Comparison of ENCODE assay signal across 17 cellular contexts in genomic region chr11:65185166-65185565, GRCh38. TPM values are rescaled to one million over a fixed set of nuclear protein-coding genes. Genes with fewer than 3 reads are reported as not detected.
DNase-seq lines count a peak whose midpoint lies in the region; ATAC-seq and TF ChIP-seq lines count a peak whose summit lies in the region.
"Had no signal": no experiment of that assay in that cellular context is flagged by ENCODE, and none has a peak within 500 bp of the region (broad histone marks: within the 10 kb centered on the region; RNA-seq: fewer than 3 reads in every experiment).

No MANE protein-coding gene starts in this region.

- H3K27me3 ChIP-seq in HCT116 (ENCODE audit: insufficient read depth, low read length) (no peaks in the 10 kb centered on the region), iPS-20b (ENCODE audit: insufficient read depth, low read length) (no peaks in the 10 kb centered on the region)
- H3K27me3 ChIP-seq: SJSA1 had no signal

- H3K4me3 Mint-ChIP-seq in T-cell (no peak overlapping the region), type B pancreatic cell (no peak overlapping the region)

- H3K4me1 Mint-ChIP-seq in T-cell (peaks cover 10 to 33% (median 20%) of the 10 kb centered on the region in 3 donors), type B pancreatic cell (ENCODE audit: unreplicated experiment) (peaks cover 11% of the 10 kb centered on the region)

- TSS peak; percentile 18 for BruUV-seq in HCT116 (replicated peaks; lab: Mats Ljungman, UMichigan)

- TF ChIP-seq POLR2A in HCT116 (IDR thresholded peaks at IDR 0.05; ENCODE audit: borderline replicate concordance, extremely low read depth, insufficient read depth, insufficient read length), result no peak

- no peak for TF ChIP-seq RAD21 in HCT116 (IDR thresholded peaks at IDR 0.05; ENCODE audit: low read depth)

- H3K4me3 ChIP-seq in HCT116 (replicated peaks in 1 of 2; ENCODE audit: low read depth in 1 of 2, low read length in 2 of 2), result no peak overlapping the region
- H3K4me3 ChIP-seq in iPS-20b (ENCODE audit: low read length), result peak overlapping the region; percentile 55
- H3K4me3 ChIP-seq: HAP-1, SJSA1 had no signal

- H3K4me1 ChIP-seq in HCT116 (ENCODE audit: control insufficient read depth in 1 of 2, insufficient read depth in 2 of 2, low read length in 2 of 2) (peaks cover 18 to 31% of the 10 kb centered on the region in 2 experiments), iPS-20b (ENCODE audit: insufficient read depth, low read length) (peaks cover 32% of the 10 kb centered on the region)

- no peaks in the 10 kb centered on the region for H4K20me1 ChIP-seq in HCT116 (ENCODE audit: insufficient read depth)

- POLR2A ChIA-PET in HCT116 (lab: Charles Lee) (interaction anchor here (1.3 kb wide), 1 partner anchor 15 kb away, joined by 3 read pairs; the partner anchor contains the start of gene SPDYC), T-cell (lab: Charles Lee) (no interaction called here)

- RAD21 ChIA-PET in HCT116 (lab: Charles Lee; ENCODE audit: low non-redundant PET in 1 of 2, low total read pairs in 2 of 2, uncharacterized antibody in 2 of 2, unreplicated experiment in 2 of 2), result no interaction called here

- peaks cover 52% of the 10 kb centered on the region for H3K79me2 ChIP-seq in HCT116 (ENCODE audit: insufficient read depth, low read length)

- H3K9me3 Mint-ChIP-seq in T-cell (no peaks in the 10 kb centered on the region), type B pancreatic cell (no peaks in the 10 kb centered on the region)

- H2AFZ ChIP-seq in HCT116 (ENCODE audit: low read depth, low read length, poor library complexity, severe bottlenecking), result no peak overlapping the region

- H3K36me3 Mint-ChIP-seq in T-cell, result peaks cover 31% of the 10 kb centered on the region
- H3K36me3 Mint-ChIP-seq in type B pancreatic cell, result peaks cover 22% of the 10 kb centered on the region

- peaks cover 14 to 38% of the 10 kb centered on the region in 2 experiments; a peak in 3 of 4 replicates for H3K36me3 ChIP-seq in HCT116 (ENCODE audit: control insufficient read depth in 1 of 2, insufficient read depth in 2 of 2, low read length in 2 of 2)
- H3K36me3 ChIP-seq in iPS-20b (ENCODE audit: insufficient read depth, low read depth, low read length), result peaks cover 43% of the 10 kb centered on the region

- no peak overlapping the region for H3K27ac ChIP-seq in HCT116 (ENCODE audit: low read depth, low read length)
- H3K27ac ChIP-seq in iPS-20b (ENCODE audit: low read length), result peak overlapping the region; percentile 64
- H3K27ac ChIP-seq: SJSA1 had no signal

- H3K27ac Mint-ChIP-seq in T-cell (peak overlapping the region; percentile 11 to 44), type B pancreatic cell (peak overlapping the region; percentile 21)

- ATAC-seq in HCT116 (no peak), T-cell (replicated peaks in 1 of 4) (no peak)

- no peaks in the 10 kb centered on the region for H3K27me3 Mint-ChIP-seq in T-cell
- no peaks in the 10 kb centered on the region for H3K27me3 Mint-ChIP-seq in type B pancreatic cell

- H3K9me3 ChIP-seq in HCT116 (ENCODE audit: control insufficient read depth in 1 of 2, insufficient read depth in 1 of 2, low read depth in 1 of 2, low read length in 2 of 2), result no peaks in the 10 kb centered on the region
- no peaks in the 10 kb centered on the region for H3K9me3 ChIP-seq in iPS-20b (ENCODE audit: insufficient read depth, low read depth, low read length)
- H3K9me3 ChIP-seq: HAP-1, SJSA1 had no signal

- TF ChIP-seq CTCF in HCT116 (IDR thresholded peaks at IDR 0.05 in 2 of 3, conservative IDR thresholded peaks at IDR 0.05 in 1 of 3; ENCODE audit: borderline replicate concordance in 1 of 3, insufficient read depth in 1 of 3, low read depth in 2 of 3, low read length in 2 of 3) (no peak), type B pancreatic cell (conservative IDR thresholded peaks at IDR 0.05) (no peak)

- CTCF ChIA-PET in HCT116 (lab: Charles Lee) (no interaction called here), T-cell (lab: Charles Lee) (no interaction called here)

- intact Hi-C loops in HCT116 (cut with micrococcal nuclease), result no loop called here

- no peak overlapping the region for H3K9ac ChIP-seq in HCT116 (ENCODE audit: low read length)
- peak overlapping the region; percentile 67; the same call in 1 of the 2 replicates for H3K9ac ChIP-seq in iPS-20b (ENCODE audit: low read depth, low read length)

- no peak overlapping the region for H3K4me2 ChIP-seq in HCT116 (ENCODE audit: low read length)

- DNase-seq in HCT116 (ENCODE audit: low read depth, low spot score) (no peak), T-cell (no peak), type B pancreatic cell (ENCODE audit: extremely low spot score, unreplicated experiment) (no peak), NCI-H1436 (lab: John Stamatoyannopoulos, UW) (no peak), DMS 273 (lab: John Stamatoyannopoulos, UW; ENCODE audit: unreplicated experiment) (no peak), GDM1 (lab: John Stamatoyannopoulos, UW) (no peak)
- DNase-seq: DMS153, EL, NCI-H146, NCI-H2227 treated with DMSO at 0.1 percent for 48 hours, OCI-M1, RPMI8226 had no signal

- H3K9me2 ChIP-seq in HCT116 (ENCODE audit: insufficient read depth), result no peaks in the 10 kb centered on the region

TF ChIP-seq in HCT116, 20 proteins besides CTCF, POLR2A, EP300 and RAD21 (continues in another document):
- no peak for TF ChIP-seq ATF3 (IDR thresholded peaks at IDR 0.05)
- no peak for TF ChIP-seq EZH2 (IDR thresholded peaks at IDR 0.05)
- TF ChIP-seq EZH2phosphoT487 (IDR thresholded peaks at IDR 0.05; ENCODE audit: borderline replicate concordance), result no peak
- TF ChIP-seq SRF (IDR thresholded peaks at IDR 0.05; ENCODE audit: low read depth), result no peak
- TF ChIP-seq FOSL1 (IDR thresholded peaks at IDR 0.05; ENCODE audit: low read depth), result no peak
- TF ChIP-seq JUND (IDR thresholded peaks at IDR 0.05), result no peak
- no peak for TF ChIP-seq CBX3 (IDR thresholded peaks at IDR 0.05; ENCODE audit: low read depth)
- TF ChIP-seq TCF7L2 (IDR thresholded peaks at IDR 0.05; ENCODE audit: borderline replicate concordance, extremely low read depth, insufficient read depth, insufficient read length), result no peak
- TF ChIP-seq SIN3A (IDR thresholded peaks at IDR 0.05; ENCODE audit: low read depth), result no peak
- TF ChIP-seq ZFX (IDR thresholded peaks at IDR 0.05), result no peak
- TF ChIP-seq YY1 (IDR thresholded peaks at IDR 0.05; ENCODE audit: extremely low read depth, insufficient replicate concordance, low read depth, low read length), result no peak
- TF ChIP-seq SP1 (IDR thresholded peaks at IDR 0.05; ENCODE audit: low read depth), result no peak
- no peak for TF ChIP-seq EGR1 (IDR thresholded peaks at IDR 0.05; ENCODE audit: low read depth)
- TF ChIP-seq POLR2AphosphoS5 (IDR thresholded peaks at IDR 0.05; ENCODE audit: low read depth, low read length), result no peak
- TF ChIP-seq REST (IDR thresholded peaks at IDR 0.05; ENCODE audit: low read depth), result no peak
- TF ChIP-seq ZNF274 (IDR thresholded peaks at IDR 0.05; ENCODE audit: low read depth, low read length), result no peak
- TF ChIP-seq CEBPB (IDR thresholded peaks at IDR 0.05; ENCODE audit: low read depth), result no peak

RNA-seq across cellular contexts. Expression of gene CAPN1, which starts 3.4 kb away (rescaled TPM):
- total RNA-seq in HCT116 (2021; ENCODE audit: unreplicated experiment) (279 TPM), T-cell (100 to 1,000 TPM in 4 of 5 donors, 10 to 100 TPM in 1; 98.4 to 171 (median 143) TPM), type B pancreatic cell (ENCODE audit: low replicate concordance) (225 and 505 TPM in 2 replicates)
- polyA plus RNA-seq in HCT116 (2012), result 220 and 224 TPM in 2 replicates

RNA-seq across cellular contexts. Expression of gene SPDYC, which starts 15.1 kb away (rescaled TPM):
- total RNA-seq in HCT116 (2021; ENCODE audit: unreplicated experiment) (1.2 TPM), T-cell (not detected), type B pancreatic cell (ENCODE audit: low replicate concordance) (not detected in 2 replicates)
- polyA plus RNA-seq in HCT116 (2012), result 0.91 and 2.0 TPM in 2 replicates
- total RNA-seq: SJSA1 had no signal
- polyA plus RNA-seq: AG04450, BJ had no signal

RNA-seq across cellular contexts. Expression of gene SYVN1, which starts 50.8 kb away (rescaled TPM):
- 45.9 TPM for total RNA-seq in HCT116 (2021; ENCODE audit: unreplicated experiment)
- 52.2 and 77.2 TPM in 2 replicates for polyA plus RNA-seq in HCT116 (2012)
- total RNA-seq in T-cell, result 10 to 100 TPM; 63.8 to 77.7 (median 68.8) TPM
- total RNA-seq in type B pancreatic cell (ENCODE audit: low replicate concordance), result 48.6 and 50.6 TPM in 2 replicates
